ENCODE assay signal across 25 cellular contexts in genomic region chr5:42751044-42751443, GRCh38.
"Had no signal": no experiment of that assay in that cellular context is flagged by ENCODE, and none has a peak within 500 bp of the region (broad histone marks: within the 10 kb centered on the region; RNA-seq: fewer than 3 reads in every experiment).

No MANE protein-coding gene starts in this region.

- H3K36me3 ChIP-seq: brain microvascular endothelial cell, cardiac muscle cell had no signal

- H3K27ac ChIP-seq: brain microvascular endothelial cell, cardiac muscle cell, PC-9 had no signal

- H3K4me3 ChIP-seq: cardiac muscle cell, PC-9 had no signal

- H2AFZ ChIP-seq: PC-9 had no signal

- H3K27me3 ChIP-seq: brain microvascular endothelial cell, cardiac muscle cell had no signal

- H3K4me2 ChIP-seq: PC-9 had no signal

- FAIRE-seq: TTC549 had no signal

- DNase-seq: activated CD4-positive, alpha-beta memory T cell treated with anti-CD3 and anti-CD28 coated beads, Interleukin-2, amount 10 ng/mL, durations not matched to agents 7 days and 5 days; activated CD4-positive, alpha-beta T cell treated with anti-CD3 and anti-CD28 coated beads for 36 hours; activated CD4-positive, alpha-beta T cell treated with anti-CD3 and anti-CD28 coated beads, Interleukin-2, amount 50 U/mL, for 1 hour; activated CD8-positive, alpha-beta memory T cell treated with anti-CD3 and anti-CD28 coated beads, Interleukin-2, amount 50 U/mL, for 4 hours; activated gamma-delta T cell treated with Interleukin-2 at 50 U/mL for 16 hours; activated naive CD4-positive, alpha-beta T cell treated with anti-CD3 and anti-CD28 coated beads, Interleukin-2, amount 10 ng/mL, durations not matched to agents 7 days and 5 days; activated naive CD8-positive, alpha-beta T cell treated with anti-CD3 and anti-CD28 coated beads for 36 hours; activated T-cell treated with anti-CD3 and anti-CD28 coated beads, Interleukin-2, amount 50 U/mL, for 72 hours; brain microvascular endothelial cell; MM.1S; NCI-H1105; NCI-H1436; NCI-H1694 treated with DMSO at 0.1 percent for 48 hours; NCI-H2081; NCI-H2171 treated with DMSO at 0.1 percent for 48 hours; NCI-H345; NCI-H510A; NCI-H526 treated with DMSO at 0.1 percent for 48 hours; PC-9; SIG-M5; T-cell; T-helper 2 cell; T1000 had no signal

- ATAC-seq: activated CD4-positive, alpha-beta T cell treated with anti-CD3 and anti-CD28 coated beads for 36 hours; activated T-cell treated with anti-CD3 and anti-CD28 coated beads, Interleukin-2, amount 50 U/mL, for 72 hours; T-cell had no signal
